ENCODE assay signal across 12 cellular contexts in the genomic region with DNA sequence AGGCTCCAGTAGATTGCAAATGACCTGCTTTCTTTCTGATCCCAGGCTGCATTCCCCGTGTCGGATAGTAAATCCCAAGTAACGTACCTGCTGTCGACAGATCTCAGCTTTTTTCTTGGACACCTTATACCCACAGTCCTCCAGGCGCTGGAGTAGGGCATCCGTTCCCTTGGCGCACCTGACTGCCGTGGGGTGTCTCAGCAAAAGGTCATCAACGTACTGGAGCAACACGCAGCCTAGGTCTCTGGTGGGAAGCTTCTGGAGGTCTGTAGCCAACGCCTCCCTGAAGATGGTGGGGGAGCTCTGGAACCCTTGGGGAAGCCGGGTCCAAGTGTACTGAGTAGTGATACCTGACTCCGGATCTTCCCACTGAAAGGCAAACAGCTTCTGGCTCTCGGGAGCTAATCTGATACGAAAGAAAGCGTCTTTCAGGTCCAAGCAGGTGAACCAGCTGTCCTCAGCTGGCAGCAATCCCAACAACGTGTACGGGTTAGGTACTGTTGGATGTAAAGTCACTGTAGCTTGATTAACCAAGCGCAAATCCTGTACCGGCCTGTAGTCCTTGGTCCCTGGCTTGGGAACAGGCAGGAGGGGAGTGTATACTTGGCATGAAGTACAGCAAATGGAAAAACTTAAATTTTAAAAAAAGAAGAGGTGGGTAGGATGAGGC. TPM values are rescaled to one million over a fixed set of nuclear protein-coding genes. Genes with fewer than 3 reads are reported as not detected.
A peak's percentile ranks its signal among the peaks of the same experiment; 100 is the strongest.
DNase-seq lines count a peak whose midpoint lies in the region; ATAC-seq, FAIRE-seq and TF ChIP-seq lines count a peak whose summit lies in the region.
"Not testable (repeated sequence)": the region's sequence is repeated elsewhere in the genome, so short reads cannot be mapped to it uniquely, and the experiment has no call there.
"Had no signal": no experiment of that assay in that cellular context is flagged by ENCODE, and none has a peak within 500 bp of the region (broad histone marks: within the 10 kb centered on the region; RNA-seq: fewer than 3 reads in every experiment).

No MANE protein-coding gene starts in this region.

- H3K4me3 Mint-ChIP-seq in type B pancreatic cell = not testable (repeated sequence)

- DNase-seq in DMS53 (lab: John Stamatoyannopoulos, UW) (peak; percentile 89), NCI-H1092 treated with DMSO at 0.1 percent for 48 hours (lab: John Stamatoyannopoulos, UW) (peak; percentile 44), OCI-LY7 (ENCODE audit: low spot score) (peak; percentile 80)
- not testable (repeated sequence) for DNase-seq in kidney; type B pancreatic cell (ENCODE audit: extremely low spot score, unreplicated experiment)

- peak overlapping the region; percentile 92 for H3K4me2 ChIP-seq in OCI-LY7 (ENCODE audit: low read length)

- not testable (repeated sequence) for H4K20me1 ChIP-seq in OCI-LY7 (ENCODE audit: insufficient read depth, low read length)

- not testable (repeated sequence) for H3K9me3 ChIP-seq in OCI-LY7 (ENCODE audit: low read length); kidney (ENCODE audit: control insufficient read depth in 1 of 2, low read length in 2 of 2)

- not testable (repeated sequence) for H3K9me2 ChIP-seq in OCI-LY7 (ENCODE audit: insufficient read depth, low read length)

- not testable (repeated sequence) for H3K4me1 Mint-ChIP-seq in type B pancreatic cell (ENCODE audit: unreplicated experiment)

- H3K4me1 ChIP-seq in OCI-LY7 (ENCODE audit: insufficient read depth, low read length, poor library complexity, severe bottlenecking) = peaks cover 65% of the 10 kb centered on the region
- peaks cover 6 to 17% of the 10 kb centered on the region in 2 donors for H3K4me1 ChIP-seq in kidney (ENCODE audit: control insufficient read depth in 1 of 2, insufficient read depth in 1 of 2, low read depth in 1 of 2, low read length in 2 of 2)

- H3K27ac ChIP-seq in OCI-LY7 (ENCODE audit: low read depth, low read length, poor library complexity, severe bottlenecking) (peak overlapping the region; percentile 95), kidney (ENCODE audit: low read depth in 2 of 2, low read length in 2 of 2) (peak overlapping the region; percentile 82 to 89)

- peaks cover 22% of the 10 kb centered on the region for H3K27me3 Mint-ChIP-seq in type B pancreatic cell

- intact Hi-C loops in OCI-LY7 (cut with micrococcal nuclease; ENCODE audit: unreplicated experiment) = loop anchor here (1.0 kb wide), 2 partner anchors 35 to 93 kb away; no protein-coding TSS in a partner anchor
- intact Hi-C loops in kidney (cut with DNase I) = not testable (repeated sequence)

- peak overlapping the region; percentile 55 for H3K27ac Mint-ChIP-seq in type B pancreatic cell

- not testable (repeated sequence) for FAIRE-seq in kidney (lab: Jason Lieb, UNC)

- TF ChIP-seq CTCF in OCI-LY7 (conservative IDR thresholded peaks at IDR 0.05; ENCODE audit: low read length); kidney (IDR thresholded peaks at IDR 0.05; ENCODE audit: borderline replicate concordance, extremely low read depth, insufficient read depth); type B pancreatic cell (conservative IDR thresholded peaks at IDR 0.05): not testable (repeated sequence)

- ATAC-seq in GM19035 (IDR thresholded peaks at IDR 0.05; ENCODE audit: unreplicated experiment) = peak; percentile 41
- ATAC-seq in GM21723 (IDR thresholded peaks at IDR 0.05; ENCODE audit: unreplicated experiment) = peak; percentile 27
- peak; percentile 25 for ATAC-seq in HG03095 (IDR thresholded peaks at IDR 0.05; ENCODE audit: unreplicated experiment)

- POLR2A ChIA-PET in OCI-LY7 (lab: Charles Lee) = interaction anchor here (0.9 to 4.4 kb wide), 8 partner anchors 10 to 94 kb away, joined by 3 to 22 read pairs (median 4); a partner anchor contains a TSS

- not testable (repeated sequence) for H3K36me3 Mint-ChIP-seq in type B pancreatic cell

- peaks cover 33% of the 10 kb centered on the region for H3K36me3 ChIP-seq in OCI-LY7 (ENCODE audit: insufficient read depth, low read length)
- H3K36me3 ChIP-seq in kidney (ENCODE audit: control insufficient read depth in 1 of 2, insufficient read depth in 2 of 2, low read length in 2 of 2) = not testable (repeated sequence)

- H2AFZ ChIP-seq in OCI-LY7 (ENCODE audit: low read length) = not testable (repeated sequence)

- H3K9me3 Mint-ChIP-seq in type B pancreatic cell = not testable (repeated sequence)

- H3K4me3 ChIP-seq in OCI-LY7 (ENCODE audit: low read depth, low read length, poor library complexity, severe bottlenecking) = peak overlapping the region; percentile 71
- peak overlapping the region; percentile 29 to 59 for H3K4me3 ChIP-seq in kidney (ENCODE audit: low read length in 2 of 2)

- H3K9ac ChIP-seq in kidney (ENCODE audit: low read length in 2 of 2) = peak overlapping the region in 1 of 2 donors; percentile 31

- CTCF ChIA-PET in OCI-LY7 (lab: Charles Lee; ENCODE audit: unreplicated experiment) = interaction anchor here (0.7 to 4.9 kb wide), 6 partner anchors 29 to 92 kb away, joined by 3 to 50 read pairs (median 5); a partner anchor contains a TSS

- H3K79me2 ChIP-seq in OCI-LY7 (ENCODE audit: insufficient read depth, low read depth, low read length) = peaks cover 47% of the 10 kb centered on the region

- not testable (repeated sequence) for BruUV-seq in OCI-LY7 (replicated peaks; lab: Mats Ljungman, UMichigan)

RNA-seq across cellular contexts. Expression of a gene that starts 38.4 kb away (rescaled TPM):
- total RNA-seq in OCI-LY7 (2014; rRNA removed; shearing (Covaris generic)) = not detected in 2 replicates
- total RNA-seq in OCI-LY7 (2022) (not detected in 2 replicates), kidney (0.31 TPM), type B pancreatic cell (ENCODE audit: low replicate concordance) (not detected in 2 replicates)
- polyA plus RNA-seq in kidney (ENCODE audit: insufficient read depth, low read depth, low replicate concordance) = not detected
- total RNA-seq: activated naive CD8-positive, alpha-beta T cell treated with anti-CD3 and anti-CD28 coated beads, Interleukin-2, amount 10 ng/mL, durations not matched to agents 7 days and 5 days; cardiac muscle cell; K562; kidney epithelial cell had no signal
- polyA plus RNA-seq: cardiac muscle cell, K562 had no signal

RNA-seq across cellular contexts. Expression of a gene that starts 48.2 kb away (rescaled TPM):
- total RNA-seq in OCI-LY7 (2014; rRNA removed; shearing (Covaris generic)) = 53.9 and 65.5 TPM in 2 replicates
- total RNA-seq in OCI-LY7 (2022) (30.7 and 38.0 TPM in 2 replicates), kidney (32.1 TPM), type B pancreatic cell (ENCODE audit: low replicate concordance) (35.7 and 48.7 TPM in 2 replicates)
- 53.0 TPM for polyA plus RNA-seq in kidney (ENCODE audit: insufficient read depth, low read depth, low replicate concordance)
